12 cellular contexts compared by ENCODE assay signal in the genomic region with DNA sequence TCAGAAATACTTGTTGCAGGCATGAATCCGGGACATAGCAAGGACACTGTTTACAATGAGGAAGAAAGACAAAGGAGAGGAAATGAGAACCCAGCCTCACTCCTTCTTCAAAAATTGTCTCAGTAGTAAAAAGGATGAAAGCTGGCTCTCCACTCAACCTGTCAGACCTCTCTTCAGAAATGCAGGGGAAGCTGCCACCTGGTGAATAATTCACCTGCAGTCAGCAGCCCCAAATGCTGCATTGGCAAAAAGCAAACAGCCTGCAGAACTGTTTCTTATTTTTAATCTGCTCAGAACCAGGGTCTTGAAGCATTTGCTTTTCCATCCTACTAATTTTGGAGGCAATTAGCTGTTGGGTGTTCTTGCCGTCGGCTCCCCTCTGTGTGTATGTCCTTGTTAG.
"Had no signal": no experiment of that assay in that cellular context is flagged by ENCODE, and none has a peak within 500 bp of the region (broad histone marks: within the 10 kb centered on the region; RNA-seq: fewer than 3 reads in every experiment).

No MANE protein-coding gene starts in this region.

- H3K9me3 ChIP-seq: thyroid gland had no signal

- H3K4me1 ChIP-seq: thyroid gland had no signal

- H3K27ac ChIP-seq: skin epidermis, thyroid gland had no signal

- ATAC-seq: activated T-cell treated with anti-CD3 and anti-CD28 coated beads, Interleukin-2, amount 50 U/mL, for 4 hours; esophagus mucosa; left lobe of liver had no signal

- H3K27me3 ChIP-seq: thyroid gland had no signal

- H3K36me3 ChIP-seq: thyroid gland had no signal

- DNase-seq: activated CD4-positive, alpha-beta memory T cell treated with anti-CD3 and anti-CD28 coated beads for 36 hours; activated gamma-delta T cell; activated T-cell treated with anti-CD3 and anti-CD28 coated beads, Interleukin-2, amount 50 U/mL, for 4 hours; amygdala; cerebellar nuclear complex; mammary epithelial cell; nephron progenitor cell; T-helper 9 cell; thyroid gland had no signal

- H3K4me3 ChIP-seq: skin epidermis, thyroid gland had no signal
